In genomic region chr7:2646680-2647571, GRCh38 we compare ENCODE assay signal across 23 cellular contexts. TPM values are rescaled to one million over a fixed set of nuclear protein-coding genes. Genes with fewer than 3 reads are reported as not detected.
A peak's percentile ranks its signal among the peaks of the same experiment; 100 is the strongest.
DNase-seq lines count a peak whose midpoint lies in the region; ATAC-seq, FAIRE-seq and TF ChIP-seq lines count a peak whose summit lies in the region.
"Had no signal": no experiment of that assay in that cellular context is flagged by ENCODE, and none has a peak within 500 bp of the region (broad histone marks: within the 10 kb centered on the region; RNA-seq: fewer than 3 reads in every experiment).

No MANE protein-coding gene starts in this region.

- TF ChIP-seq RAD21 in SK-N-SH (IDR thresholded peaks at IDR 0.05; ENCODE audit: low read length), result no peak

- no peaks in the 10 kb centered on the region for H3K9me1 ChIP-seq in endothelial cell of umbilical vein (replicated peaks; ENCODE audit: control insufficient read depth, extremely low read depth, insufficient read depth, low read length)

- no peak overlapping the region for H2BK15ac ChIP-seq in neuronal stem cell (ENCODE audit: low read length)

- peaks cover 38% of the 10 kb centered on the region for H3K79me1 ChIP-seq in neuronal stem cell (ENCODE audit: low read depth, low read length)

- ATAC-seq in SK-N-SH treated with all-trans-retinoic acid at 6 μM for 48 hours (no peak), HG03460 (IDR thresholded peaks at IDR 0.05; ENCODE audit: unreplicated experiment) (no peak)
- ATAC-seq: heart right ventricle, mucosa of descending colon, sciatic nerve had no signal

- BruUV-seq in endothelial cell of umbilical vein (replicated peaks; lab: Mats Ljungman, UMichigan), result TSS peak; percentile 51

- TF ChIP-seq EP300 in SK-N-SH (IDR thresholded peaks at IDR 0.05; ENCODE audit: borderline replicate concordance in 1 of 2, low read depth in 1 of 2, low read length in 1 of 2), result no peak

- H3K27me3 ChIP-seq in SK-N-SH (ENCODE audit: insufficient read depth) (no peaks in the 10 kb centered on the region), endothelial cell of umbilical vein (ENCODE audit: control insufficient read depth in 2 of 2, insufficient read depth in 2 of 2, low read length in 2 of 2) (no peaks in the 10 kb centered on the region), neuronal stem cell (ENCODE audit: control insufficient read depth in 3 of 3, insufficient read depth in 3 of 3, low read depth in 1 of 3, low read length in 3 of 3) (no peaks in the 10 kb centered on the region)
- H3K27me3 ChIP-seq: ascending aorta, heart right ventricle, upper lobe of right lung had no signal

- no peak overlapping the region for H4K8ac ChIP-seq in neuronal stem cell (ENCODE audit: low read depth, low read length)

- peaks cover 17% of the 10 kb centered on the region for H3K4me1 Mint-ChIP-seq in activated naive CD8-positive, alpha-beta T cell treated with anti-CD3 and anti-CD28 coated beads for 36 hours
- peaks cover 12% of the 10 kb centered on the region for H3K4me1 Mint-ChIP-seq in type B pancreatic cell (ENCODE audit: unreplicated experiment)

- H3K4ac ChIP-seq in neuronal stem cell (ENCODE audit: low read length), result no peak overlapping the region

- no peak overlapping the region for H3K4me3 Mint-ChIP-seq in activated naive CD8-positive, alpha-beta T cell treated with anti-CD3 and anti-CD28 coated beads for 36 hours
- H3K4me3 Mint-ChIP-seq in type B pancreatic cell, result no peak overlapping the region
- H3K4me3 Mint-ChIP-seq: activated naive CD4-positive, alpha-beta T cell treated with anti-CD3 and anti-CD28 coated beads, Interleukin-2, amount 50 U/mL, for 24 hours; B cell; nephron progenitor cell had no signal

- H4K91ac ChIP-seq in neuronal stem cell (ENCODE audit: low read depth, low read length, poor library complexity), result no peak overlapping the region

- H3K36me3 ChIP-seq in SK-N-SH (replicated peaks in 1 of 2; ENCODE audit: control insufficient read depth in 1 of 2, insufficient read depth in 2 of 2, low read length in 1 of 2), result peaks cover 27 to 40% of the 10 kb centered on the region in 2 experiments
- peaks cover 15 to 34% of the 10 kb centered on the region in 2 experiments for H3K36me3 ChIP-seq in endothelial cell of umbilical vein (ENCODE audit: control insufficient read depth in 2 of 2, extremely low read depth in 1 of 2, insufficient read depth in 2 of 2, low read length in 2 of 2)
- peaks cover 41 to 59% of the 10 kb centered on the region in 2 donors for H3K36me3 ChIP-seq in neuronal stem cell (replicated peaks in 1 of 2; ENCODE audit: control insufficient read depth in 2 of 2, insufficient read depth in 2 of 2, low read length in 2 of 2)

- no peaks in the 10 kb centered on the region for H3F3A ChIP-seq in SK-N-SH (replicated peaks; ENCODE audit: insufficient read depth)

- no peaks in the 10 kb centered on the region for H3K9me3 Mint-ChIP-seq in activated naive CD8-positive, alpha-beta T cell treated with anti-CD3 and anti-CD28 coated beads for 36 hours
- no peaks in the 10 kb centered on the region for H3K9me3 Mint-ChIP-seq in type B pancreatic cell
- H3K9me3 Mint-ChIP-seq: activated naive CD4-positive, alpha-beta T cell treated with anti-CD3 and anti-CD28 coated beads, Interleukin-2, amount 50 U/mL, for 24 hours; nephron progenitor cell had no signal

- no peak overlapping the region for H3K4me3 ChIP-seq in SK-N-SH (ENCODE audit: low read depth in 2 of 2, low read length in 1 of 2)
- no peak overlapping the region for H3K4me3 ChIP-seq in endothelial cell of umbilical vein (replicated peaks in 1 of 3; ENCODE audit: insufficient read depth in 1 of 3, low read depth in 1 of 3, low read length in 3 of 3)
- H3K4me3 ChIP-seq in neuronal stem cell (ENCODE audit: low read length in 2 of 2), result no peak overlapping the region
- H3K4me3 ChIP-seq: ascending aorta, heart right ventricle, mucosa of descending colon, upper lobe of right lung had no signal

- H3K27ac Mint-ChIP-seq in activated naive CD8-positive, alpha-beta T cell treated with anti-CD3 and anti-CD28 coated beads for 36 hours, result no peak overlapping the region
- no peak overlapping the region for H3K27ac Mint-ChIP-seq in type B pancreatic cell
- H3K27ac Mint-ChIP-seq: activated naive CD4-positive, alpha-beta T cell treated with anti-CD3 and anti-CD28 coated beads, Interleukin-2, amount 50 U/mL, for 24 hours; B cell; nephron progenitor cell had no signal

- H3K9ac ChIP-seq in SK-N-SH, result no peak overlapping the region
- no peak overlapping the region for H3K9ac ChIP-seq in endothelial cell of umbilical vein (replicated peaks; ENCODE audit: extremely low read depth, insufficient read depth, low read length)
- no peak overlapping the region for H3K9ac ChIP-seq in neuronal stem cell (ENCODE audit: low read depth, low read length, poor library complexity)

- H2AFZ ChIP-seq in SK-N-SH (ENCODE audit: low read depth) (no peak overlapping the region), endothelial cell of umbilical vein (ENCODE audit: low read depth, low read length) (no peak overlapping the region), neuronal stem cell (ENCODE audit: low read length) (no peak overlapping the region)

- FAIRE-seq in endothelial cell of umbilical vein (lab: Jason Lieb, UNC), result no peak
- FAIRE-seq: A204.1 had no signal

- peaks cover 65% of the 10 kb centered on the region for H3K79me2 ChIP-seq in SK-N-SH (ENCODE audit: insufficient read depth)
- peaks cover 38% of the 10 kb centered on the region for H3K79me2 ChIP-seq in endothelial cell of umbilical vein (ENCODE audit: control insufficient read depth, insufficient read depth, low read length)

- intact Hi-C loops in endothelial cell of umbilical vein (cut with micrococcal nuclease), result no loop called here

- peak overlapping the region; percentile 63 for H3K14ac ChIP-seq in neuronal stem cell (ENCODE audit: low read length)

- H3K9me2 ChIP-seq in SK-N-SH, result no peaks in the 10 kb centered on the region

- POLR2A ChIA-PET in SK-N-SH (lab: Yijun Ruan, JAX) (no interaction called here), endothelial cell of umbilical vein (lab: Charles Lee) (no interaction called here)

- H2BK12ac ChIP-seq in neuronal stem cell (ENCODE audit: low read length), result peak overlapping the region; percentile 58

- dilution Hi-C loops in endothelial cell of umbilical vein (cut with MboI; ENCODE audit: extremely low pct_ligation_motif_present, low sequenced_read_pairs), result no loop called here

- H3K18ac ChIP-seq in neuronal stem cell (ENCODE audit: low read length), result peak overlapping the region; percentile 38

- TF ChIP-seq POLR2A in endothelial cell of umbilical vein (IDR thresholded peaks at IDR 0.05; ENCODE audit: low read depth, low read length), result no peak

- H3K4me1 ChIP-seq in SK-N-SH (ENCODE audit: control insufficient read depth in 1 of 2, insufficient read depth in 2 of 2, low read depth in 1 of 2, low read length in 1 of 2) (peaks cover 19 to 58% of the 10 kb centered on the region in 2 experiments), endothelial cell of umbilical vein (ENCODE audit: control insufficient read depth, extremely low read depth, insufficient read depth, low read length) (peaks cover 29% of the 10 kb centered on the region), neuronal stem cell (ENCODE audit: control insufficient read depth in 2 of 2, insufficient read depth in 1 of 2, low read depth in 1 of 2, low read length in 2 of 2) (peaks cover 22 to 26% of the 10 kb centered on the region in 2 donors)

- no peaks in the 10 kb centered on the region for H3K27me3 Mint-ChIP-seq in activated naive CD8-positive, alpha-beta T cell treated with anti-CD3 and anti-CD28 coated beads for 36 hours
- no peaks in the 10 kb centered on the region for H3K27me3 Mint-ChIP-seq in type B pancreatic cell
- H3K27me3 Mint-ChIP-seq: activated naive CD4-positive, alpha-beta T cell treated with anti-CD3 and anti-CD28 coated beads, Interleukin-2, amount 50 U/mL, for 24 hours; B cell had no signal

- no peak overlapping the region for H2BK120ac ChIP-seq in neuronal stem cell (ENCODE audit: low read depth, low read length)

- H2AK5ac ChIP-seq in neuronal stem cell (ENCODE audit: low read depth, low read length), result peak overlapping the region; percentile 75

- H3K4me2 ChIP-seq in SK-N-SH (no peak overlapping the region), endothelial cell of umbilical vein (ENCODE audit: insufficient read depth, low read length) (no peak overlapping the region), neuronal stem cell (ENCODE audit: insufficient read depth, low read length, poor library complexity, severe bottlenecking) (no peak overlapping the region)

- H3K23ac ChIP-seq in neuronal stem cell (ENCODE audit: low read depth, low read length, poor library complexity), result peak overlapping the region; percentile 80

- no peaks in the 10 kb centered on the region for H3K9me3 ChIP-seq in SK-N-SH
- no peaks in the 10 kb centered on the region for H3K9me3 ChIP-seq in endothelial cell of umbilical vein (replicated peaks; ENCODE audit: control insufficient read depth, insufficient read depth, low read length)
- H3K9me3 ChIP-seq in neuronal stem cell (replicated peaks in 1 of 2; ENCODE audit: control insufficient read depth in 2 of 2, insufficient read depth in 1 of 2, low read depth in 1 of 2, low read length in 2 of 2), result peaks cover 0 to 2% of the 10 kb centered on the region in 2 donors
- H3K9me3 ChIP-seq: ascending aorta, heart right ventricle, mucosa of descending colon, upper lobe of right lung had no signal

- no peaks in the 10 kb centered on the region for H3K36me3 Mint-ChIP-seq in activated naive CD8-positive, alpha-beta T cell treated with anti-CD3 and anti-CD28 coated beads for 36 hours
- H3K36me3 Mint-ChIP-seq in type B pancreatic cell, result no peaks in the 10 kb centered on the region
- H3K36me3 Mint-ChIP-seq: activated naive CD4-positive, alpha-beta T cell treated with anti-CD3 and anti-CD28 coated beads, Interleukin-2, amount 50 U/mL, for 24 hours had no signal

- CTCF ChIA-PET in SK-N-SH (lab: Yijun Ruan, JAX), result interaction anchor here (1.1 to 2.3 kb wide), 2 partner anchors 9 to 14 kb away, joined by 3 to 10 read pairs; no protein-coding TSS in a partner anchor
- CTCF ChIA-PET in endothelial cell of umbilical vein (lab: Charles Lee), result no interaction called here

- H4K20me1 ChIP-seq in SK-N-SH (ENCODE audit: insufficient read depth) (peaks cover 79% of the 10 kb centered on the region), endothelial cell of umbilical vein (replicated peaks; ENCODE audit: control insufficient read depth, extremely low read depth, insufficient read depth, low read length) (no peaks in the 10 kb centered on the region)

- TF ChIP-seq CTCF in SK-N-SH (IDR thresholded peaks at IDR 0.05), result no peak
- no peak for TF ChIP-seq CTCF in endothelial cell of umbilical vein (IDR thresholded peaks at IDR 0.05; ENCODE audit: extremely low read depth in 1 of 2, insufficient read depth in 1 of 2, low read depth in 1 of 2, low read length in 2 of 2)
- no peak for TF ChIP-seq CTCF in type B pancreatic cell (conservative IDR thresholded peaks at IDR 0.05)

- 91% methylated on average over 40 of the region's 73 CpGs for WGBS in SK-N-SH (ENCODE audit: low lambda C conversion rate)
- no CpG with 5 or more reads among the region's 73 CpGs for WGBS in neuronal stem cell (ENCODE audit: extremely low coverage in 2 of 2, insufficient read length in 2 of 2, insufficient replicate concordance in 1 of 2), 2 donors

- peak overlapping the region in 1 of 2 experiments; percentile 98; a peak in 2 of 4 replicates for H3K27ac ChIP-seq in SK-N-SH (ENCODE audit: low read depth in 2 of 2, low read length in 1 of 2)
- H3K27ac ChIP-seq in endothelial cell of umbilical vein (ENCODE audit: insufficient read depth, low read depth, low read length), result no peak overlapping the region
- no peak overlapping the region for H3K27ac ChIP-seq in neuronal stem cell (replicated peaks; ENCODE audit: low read length)
- H3K27ac ChIP-seq: ascending aorta, heart right ventricle, upper lobe of right lung had no signal

- H2BK5ac ChIP-seq in neuronal stem cell (ENCODE audit: low read length), result peak overlapping the region; percentile 66

- peak; percentile 81 for DNase-seq in SK-N-SH
- DNase-seq in NCI-H1048 (lab: John Stamatoyannopoulos, UW), result peak; percentile 32
- DNase-seq in endothelial cell of umbilical vein (ENCODE audit: low read depth, low spot score), result no peak
- DNase-seq in neuronal stem cell (ENCODE audit: low spot score), result no peak
- no peak for DNase-seq in activated naive CD8-positive, alpha-beta T cell treated with anti-CD3 and anti-CD28 coated beads for 36 hours
- no peak for DNase-seq in type B pancreatic cell (ENCODE audit: extremely low spot score, unreplicated experiment)
- DNase-seq: activated CD4-positive, alpha-beta T cell treated with anti-CD3 and anti-CD28 coated beads for 1 hour; heart right ventricle; mucosa of descending colon; NCI-H2171; NCI-H69; nephron progenitor cell; Right ventricle myocardium superior; stimulated activated CD8-positive, alpha-beta memory T cell treated with anti-CD3 and anti-CD28 coated beads, Interleukin-4, amount 100 ng/mL, for 48 hours had no signal

RNA-seq across cellular contexts. Expression of gene TTYH3, which starts 15.1 kb away (rescaled TPM):
- polyA plus RNA-seq in SK-N-SH (2012; rRNA removed) (65.3 and 105 TPM in 2 replicates), endothelial cell of umbilical vein (143 and 192 TPM in 2 replicates)
- polyA plus RNA-seq in SK-N-SH (2012; cell fraction: cytosol; rRNA removed), result 44.6 and 83.8 TPM in 2 replicates
- polyA plus RNA-seq in SK-N-SH (2012; cell fraction: nucleus; rRNA removed), result 139 and 151 TPM in 2 replicates
- total RNA-seq in endothelial cell of umbilical vein (277 and 280 TPM in 2 replicates), type B pancreatic cell (ENCODE audit: low replicate concordance) (124 and 166 TPM in 2 replicates)
- polyA plus RNA-seq in endothelial cell of umbilical vein (2011; cell fraction: cytosol; rRNA removed), result 79.9 and 112 TPM in 2 replicates
- polyA plus RNA-seq in endothelial cell of umbilical vein (2011; cell fraction: nucleus; rRNA removed), result 107 and 132 TPM in 2 replicates
- polyA plus RNA-seq in endothelial cell of umbilical vein (2012), result 116 and 150 TPM in 2 replicates
- polyA minus RNA-seq in endothelial cell of umbilical vein, result 107 and 122 TPM in 2 replicates
- polyA minus RNA-seq in endothelial cell of umbilical vein (2011; cell fraction: cytosol; rRNA and poly(A)+ RNA removed), result 4.9 TPM
- polyA minus RNA-seq in endothelial cell of umbilical vein (2011; cell fraction: nucleus; rRNA and poly(A)+ RNA removed), result 45.1 and 83.7 TPM in 2 replicates
- 136 TPM for polyA plus RNA-seq in neuronal stem cell (2013, experiment 1 of 2)
- polyA plus RNA-seq in neuronal stem cell (2013, experiment 2 of 2), result 133 TPM
- 10 to 100 TPM; 26.8 to 27.2 TPM for total RNA-seq in activated naive CD8-positive, alpha-beta T cell treated with anti-CD3 and anti-CD28 coated beads for 36 hours

RNA-seq across cellular contexts. Expression of gene AMZ1, which starts 41.1 kb away (rescaled TPM):
- polyA plus RNA-seq in SK-N-SH (2012; rRNA removed), result 0.15 and 0.19 TPM in 2 replicates
- polyA plus RNA-seq in SK-N-SH (2012; cell fraction: cytosol; rRNA removed), result 0.04 and 0.12 TPM in 2 replicates
- polyA plus RNA-seq in SK-N-SH (2012; cell fraction: nucleus; rRNA removed), result 0.29 and 0.69 TPM in 2 replicates
- not detected in 2 replicates for total RNA-seq in endothelial cell of umbilical vein
- polyA plus RNA-seq in endothelial cell of umbilical vein, result not detected in 2 replicates
- not detected in 2 replicates for polyA plus RNA-seq in endothelial cell of umbilical vein (2011; cell fraction: cytosol; rRNA removed)
- polyA plus RNA-seq in endothelial cell of umbilical vein (2011; cell fraction: nucleus; rRNA removed), result not detected in 2 replicates
- 0.09 and 0.10 TPM in 2 replicates for polyA plus RNA-seq in endothelial cell of umbilical vein (2012)
- polyA minus RNA-seq in endothelial cell of umbilical vein, result not detected in 2 replicates
- not detected for polyA minus RNA-seq in endothelial cell of umbilical vein (2011; cell fraction: cytosol; rRNA and poly(A)+ RNA removed)
- polyA minus RNA-seq in endothelial cell of umbilical vein (2011; cell fraction: nucleus; rRNA and poly(A)+ RNA removed), result not detected in 2 replicates
- polyA plus RNA-seq in neuronal stem cell (2013, experiment 1 of 2), result 0.04 TPM
- 0.01 TPM for polyA plus RNA-seq in neuronal stem cell (2013, experiment 2 of 2)
- under 1 TPM in 1 of 2 experiments, not detected in 1; 0.04 TPM for total RNA-seq in activated naive CD8-positive, alpha-beta T cell treated with anti-CD3 and anti-CD28 coated beads for 36 hours
- 1.2 and 5.6 TPM in 2 replicates for total RNA-seq in type B pancreatic cell (ENCODE audit: low replicate concordance)
- total RNA-seq: ascending aorta, H4 had no signal

Comparison
In these comparisons a context has a peak if more than half of its experiments do, and no peak if none do; other contexts are left out.
1. DNase-seq: peak in SK-N-SH (single experiment) and NCI-H1048 (single experiment); none in endothelial cell of umbilical vein (single experiment), neuronal stem cell (single experiment), activated naive CD8-positive, alpha-beta T cell treated with anti-CD3 and anti-CD28 coated beads for 36 hours (single experiment) and type B pancreatic cell (single experiment).